In the genomic region with DNA sequence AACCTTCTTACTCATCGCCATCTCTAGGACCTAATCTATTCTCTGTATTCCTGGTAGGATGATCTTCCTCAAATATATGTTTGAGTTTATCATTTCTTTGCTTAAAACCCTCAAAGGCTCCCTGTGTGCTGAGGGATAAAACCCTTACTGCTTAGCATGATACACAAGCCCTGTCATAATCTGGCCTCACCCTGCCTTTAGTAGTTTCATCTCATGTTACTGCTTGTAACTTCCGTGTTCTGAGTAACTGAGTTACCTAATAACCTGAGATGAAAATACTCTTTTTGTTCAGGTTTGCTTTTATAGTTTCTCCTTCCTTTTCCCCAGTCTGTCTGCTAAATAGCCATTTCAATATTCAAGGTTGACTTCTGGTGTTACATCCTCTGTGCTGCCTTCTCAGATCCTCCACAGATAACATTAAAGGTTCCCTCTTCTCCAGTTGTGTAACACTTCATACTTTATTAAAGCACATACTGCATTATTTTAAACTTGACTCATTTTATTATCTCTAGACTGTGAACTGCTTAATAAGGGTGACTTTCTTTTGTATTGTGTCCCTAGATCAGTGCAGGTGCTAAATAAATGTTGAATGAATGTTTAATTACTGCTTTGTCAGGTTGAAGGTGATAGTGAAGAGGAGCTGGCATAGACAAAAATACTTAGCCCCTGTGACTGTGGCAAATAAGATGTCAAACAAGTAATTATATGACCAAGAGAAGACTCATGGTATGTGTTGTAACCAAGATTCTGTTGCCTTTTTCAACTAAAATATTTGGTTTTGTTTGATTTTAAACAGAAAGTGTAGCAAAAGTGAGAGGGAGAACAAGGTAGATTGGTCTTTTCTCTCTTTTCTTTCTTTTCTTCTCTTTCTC, we compare ENCODE assay signal across 8 cellular contexts. TPM values are rescaled to one million over a fixed set of nuclear protein-coding genes. Genes with fewer than 3 reads are reported as not detected.
DNase-seq lines count a peak whose midpoint lies in the region; ATAC-seq and TF ChIP-seq lines count a peak whose summit lies in the region.

No MANE protein-coding gene starts in this region.

- H3K9ac ChIP-seq in duodenal mucosa (ENCODE audit: low read depth in 1 of 2, low read length in 2 of 2): peak overlapping the region in 1 of 2 donors; percentile 10

- H3K9me3 ChIP-seq in duodenal mucosa (ENCODE audit: control insufficient read depth in 1 of 2, low read length in 2 of 2) (no peaks in the 10 kb centered on the region), osteoblast (ENCODE audit: low read depth, low read length) (no peaks in the 10 kb centered on the region)

- H2AFZ ChIP-seq in osteoblast (ENCODE audit: low read length): no peak overlapping the region

- peak overlapping the region in 1 of 2 donors; percentile 55 for H3K4me3 ChIP-seq in duodenal mucosa (ENCODE audit: low read depth in 1 of 2, low read length in 2 of 2)
- H3K4me3 ChIP-seq in osteoblast (ENCODE audit: insufficient read depth, low read length): no peak overlapping the region

- TF ChIP-seq CTCF in GM13977 (IDR thresholded peaks at IDR 0.05; ENCODE audit: extremely low read depth, insufficient read depth, missing control alignments) (no peak), osteoblast (IDR thresholded peaks at IDR 0.05; ENCODE audit: extremely low read depth, low read depth, low read length) (no peak)

- peak; percentile 55 for DNase-seq in GM13977 (ENCODE audit: low spot score)
- peak; percentile 41 for DNase-seq in LHCN-M2 (ENCODE audit: low read depth)
- DNase-seq in osteoblast (ENCODE audit: insufficient read length, low spot score, missing footprints): peak; percentile 22
- no peak for DNase-seq in C1 segment of cervical spinal cord (lab: John Stamatoyannopoulos, UW)

- peak overlapping the region; percentile 14 for H3K4me2 ChIP-seq in osteoblast (ENCODE audit: insufficient read depth, low read length)

- H3K27ac ChIP-seq in duodenal mucosa (ENCODE audit: low read depth, low read length) (peak overlapping the region; percentile 58), osteoblast (ENCODE audit: low read depth, low read length) (peak overlapping the region; percentile 27)

- H3K36me3 ChIP-seq in duodenal mucosa (ENCODE audit: control insufficient read depth in 1 of 2, insufficient read depth in 2 of 2, low read length in 2 of 2) (no peaks in the 10 kb centered on the region), osteoblast (ENCODE audit: insufficient read depth, low read length) (peaks cover 4% of the 10 kb centered on the region)

- no peaks in the 10 kb centered on the region for H3K27me3 ChIP-seq in duodenal mucosa (ENCODE audit: control insufficient read depth in 1 of 2, insufficient read depth in 2 of 2, low read length in 2 of 2)
- H3K27me3 ChIP-seq in osteoblast (ENCODE audit: insufficient read depth, low read length): no peaks in the 10 kb centered on the region

- in situ Hi-C loops in GM13977 (cut with MboI; ENCODE audit: low pct_unique_long_range_greater_than_20kb, low sequenced_read_pairs, unreplicated experiment): no loop called here

- ATAC-seq in GM21526 (IDR thresholded peaks at IDR 0.05; ENCODE audit: low FRiP score, unreplicated experiment) (no peak), HG02981 (IDR thresholded peaks at IDR 0.05; ENCODE audit: unreplicated experiment) (no peak), GM18868 (IDR thresholded peaks at IDR 0.05; ENCODE audit: unreplicated experiment) (no peak)

- H3K4me1 ChIP-seq in duodenal mucosa (ENCODE audit: control insufficient read depth in 1 of 2, insufficient read depth in 2 of 2, low read length in 2 of 2): peaks cover 12 to 24% of the 10 kb centered on the region in 2 donors
- peaks cover 19% of the 10 kb centered on the region for H3K4me1 ChIP-seq in osteoblast (ENCODE audit: insufficient read depth, low read length)

- H4K20me1 ChIP-seq in osteoblast (ENCODE audit: insufficient read depth, low read length): peaks cover 63% of the 10 kb centered on the region

- H3K79me2 ChIP-seq in osteoblast (ENCODE audit: insufficient read depth, low read length): peaks cover 95% of the 10 kb centered on the region

RNA-seq across cellular contexts. Expression of gene NFAT5, which starts 47.8 kb away (rescaled TPM):
- 8.3 and 12.6 TPM in 2 replicates for total RNA-seq in LHCN-M2 (2014; rRNA removed)
- 6.4 TPM for polyA plus RNA-seq in LHCN-M2 (2012)
- 29.3 and 41.8 TPM in 2 replicates for total RNA-seq in osteoblast

Comparison
In these comparisons a context has a peak if more than half of its experiments do, and no peak if none do; other contexts are left out.
1. DNase-seq: peak in GM13977 (single experiment), LHCN-M2 (single experiment) and osteoblast (single experiment); none in C1 segment of cervical spinal cord (0 of 14).